25 cellular contexts compared by ENCODE assay signal in genomic region chr5:124477577-124477976, GRCh38.
DNase-seq lines count a peak whose midpoint lies in the region; ATAC-seq, FAIRE-seq and TF ChIP-seq lines count a peak whose summit lies in the region.
"Had no signal": no experiment of that assay in that cellular context is flagged by ENCODE, and none has a peak within 500 bp of the region (broad histone marks: within the 10 kb centered on the region; RNA-seq: fewer than 3 reads in every experiment).

No MANE protein-coding gene starts in this region.

- DNase-seq in cardiac muscle cell (ENCODE audit: low read depth in 1 of 2, low spot score in 1 of 2) = no peak
- DNase-seq in heart right ventricle = no peak
- peak; percentile 30 for DNase-seq in myocyte (ENCODE audit: low read depth)
- DNase-seq in NCI-H1436 treated with DMSO at 0.1 percent for 48 hours (lab: John Stamatoyannopoulos, UW) = no peak
- no peak for DNase-seq in DMS153 (lab: John Stamatoyannopoulos, UW)
- no peak for DNase-seq in CD8-positive, alpha-beta memory T cell
- DNase-seq: activated CD4-positive, alpha-beta T cell treated with anti-CD3 and anti-CD28 coated beads for 1 hour; activated naive CD8-positive, alpha-beta T cell treated with anti-CD3 and anti-CD28 coated beads for 36 hours; BE2C; COR-L47; cortex of kidney; kidney glomerular epithelial cell; NCI-H1105 treated with DMSO at 0.1 percent for 48 hours; NCI-H2107; NCI-H510A; stimulated activated CD4-positive, alpha-beta T cell treated with anti-CD3 and anti-CD28 coated beads, Interleukin-4, amount 100 ng/mL, for 24 hours; stimulated activated naive CD8-positive, alpha-beta T cell treated with anti-CD3 and anti-CD28 coated beads, Interleukin-15, amount 100 ng/mL, for 72 hours; T1000; upper lobe of left lung had no signal

- H3K27me3 Mint-ChIP-seq in CD8-positive, alpha-beta memory T cell = no peaks in the 10 kb centered on the region
- H3K27me3 Mint-ChIP-seq: activated naive CD8-positive, alpha-beta T cell treated with anti-CD3 and anti-CD28 coated beads for 36 hours; stimulated activated naive CD8-positive, alpha-beta T cell treated with anti-CD3 and anti-CD28 coated beads, Interleukin-15, amount 100 ng/mL, for 72 hours had no signal

- POLR2A ChIA-PET in CD8-positive, alpha-beta memory T cell (lab: Charles Lee) = no interaction called here

- no peaks in the 10 kb centered on the region for H3K36me3 Mint-ChIP-seq in CD8-positive, alpha-beta memory T cell
- H3K36me3 Mint-ChIP-seq: activated naive CD8-positive, alpha-beta T cell treated with anti-CD3 and anti-CD28 coated beads for 36 hours had no signal

- H3K27ac ChIP-seq in cardiac muscle cell = peak overlapping the region; percentile 42
- H3K27ac ChIP-seq in heart right ventricle = no peak overlapping the region
- no peak overlapping the region for H3K27ac ChIP-seq in CD8-positive, alpha-beta memory T cell (ENCODE audit: low read depth, low read length)
- H3K27ac ChIP-seq: body of pancreas, upper lobe of left lung had no signal

- no peak overlapping the region for H3K4me3 ChIP-seq in cardiac muscle cell
- H3K4me3 ChIP-seq in heart right ventricle = no peak overlapping the region
- no peak overlapping the region for H3K4me3 ChIP-seq in CD8-positive, alpha-beta memory T cell (ENCODE audit: low read length)
- H3K4me3 ChIP-seq: body of pancreas, smooth muscle cell, upper lobe of left lung had no signal

- H3K4me1 ChIP-seq in cardiac muscle cell (ENCODE audit: low read depth) = peaks cover 25% of the 10 kb centered on the region
- peaks cover 0 to 24% (median 5%) of the 10 kb centered on the region in 9 donors for H3K4me1 ChIP-seq in heart right ventricle
- no peaks in the 10 kb centered on the region for H3K4me1 ChIP-seq in CD8-positive, alpha-beta memory T cell (ENCODE audit: insufficient read depth, low read length)
- H3K4me1 ChIP-seq: BE2C, body of pancreas, upper lobe of left lung had no signal

- H3K4me1 Mint-ChIP-seq in CD8-positive, alpha-beta memory T cell = no peaks in the 10 kb centered on the region
- H3K4me1 Mint-ChIP-seq: activated naive CD8-positive, alpha-beta T cell treated with anti-CD3 and anti-CD28 coated beads for 36 hours; stimulated activated naive CD8-positive, alpha-beta T cell treated with anti-CD3 and anti-CD28 coated beads, Interleukin-15, amount 100 ng/mL, for 72 hours had no signal

- peak; percentile 83 for FAIRE-seq in endometrium (lab: Jason Lieb, UNC)

- no peaks in the 10 kb centered on the region for H3K36me3 ChIP-seq in cardiac muscle cell
- no peaks in the 10 kb centered on the region for H3K36me3 ChIP-seq in heart right ventricle
- no peaks in the 10 kb centered on the region for H3K36me3 ChIP-seq in CD8-positive, alpha-beta memory T cell (ENCODE audit: insufficient read depth, low read length)
- H3K36me3 ChIP-seq: BE2C, upper lobe of left lung had no signal

- peaks cover 0 to 7% (median 2%) of the 10 kb centered on the region in 5 donors for H3K9me3 Mint-ChIP-seq in CD8-positive, alpha-beta memory T cell
- H3K9me3 Mint-ChIP-seq: activated naive CD8-positive, alpha-beta T cell treated with anti-CD3 and anti-CD28 coated beads for 36 hours; activated T-helper 1 cell treated with anti-CD3 and anti-CD28 coated beads, Interleukin-12 subunit alpha, Interleukin-12 subunit beta, Interleukin-2, Interleukin-4 antibody, amounts not matched to agents 30 ng/mL and 10 ng/mL and 1 ng/mL, durations not matched to agents 14 hours and 24 hours and 36 hours; stimulated activated naive CD8-positive, alpha-beta T cell treated with anti-CD3 and anti-CD28 coated beads, Interleukin-15, amount 100 ng/mL, for 72 hours had no signal

- H3K27ac Mint-ChIP-seq in CD8-positive, alpha-beta memory T cell = no peak overlapping the region
- H3K27ac Mint-ChIP-seq: activated naive CD8-positive, alpha-beta T cell treated with anti-CD3 and anti-CD28 coated beads for 36 hours; activated T-helper 1 cell treated with anti-CD3 and anti-CD28 coated beads, Interleukin-12 subunit alpha, Interleukin-12 subunit beta, Interleukin-2, Interleukin-4 antibody, amounts not matched to agents 30 ng/mL and 10 ng/mL and 1 ng/mL, durations not matched to agents 14 hours and 24 hours and 36 hours; stimulated activated naive CD8-positive, alpha-beta T cell treated with anti-CD3 and anti-CD28 coated beads, Interleukin-15, amount 100 ng/mL, for 72 hours had no signal

- ATAC-seq in heart right ventricle (no peak), GM21576 (IDR thresholded peaks at IDR 0.05; ENCODE audit: unreplicated experiment) (no peak)
- ATAC-seq: body of pancreas; stimulated activated naive CD8-positive, alpha-beta T cell treated with anti-CD3 and anti-CD28 coated beads, Interleukin-15, amount 100 ng/mL, for 72 hours had no signal

- H3K4me3 Mint-ChIP-seq in CD8-positive, alpha-beta memory T cell = no peak overlapping the region
- H3K4me3 Mint-ChIP-seq: activated naive CD8-positive, alpha-beta T cell treated with anti-CD3 and anti-CD28 coated beads for 36 hours; activated T-helper 1 cell treated with anti-CD3 and anti-CD28 coated beads, Interleukin-12 subunit alpha, Interleukin-12 subunit beta, Interleukin-2, Interleukin-4 antibody, amounts not matched to agents 30 ng/mL and 10 ng/mL and 1 ng/mL, durations not matched to agents 14 hours and 24 hours and 36 hours; neural crest cell; stimulated activated naive CD8-positive, alpha-beta T cell treated with anti-CD3 and anti-CD28 coated beads, Interleukin-15, amount 100 ng/mL, for 72 hours had no signal

- CTCF ChIA-PET in CD8-positive, alpha-beta memory T cell (lab: Charles Lee) = no interaction called here

- intact Hi-C loops in heart right ventricle (cut with DNase I) = no loop called here

- H3K27me3 ChIP-seq in cardiac muscle cell (no peaks in the 10 kb centered on the region), heart right ventricle (no peaks in the 10 kb centered on the region)
- H3K27me3 ChIP-seq in CD8-positive, alpha-beta memory T cell (ENCODE audit: insufficient read depth, low read length, poor library complexity, severe bottlenecking) = no peaks in the 10 kb centered on the region
- H3K27me3 ChIP-seq: BE2C, body of pancreas, upper lobe of left lung had no signal

- H3K9me3 ChIP-seq in cardiac muscle cell (ENCODE audit: low read depth) = no peaks in the 10 kb centered on the region
- no peaks in the 10 kb centered on the region for H3K9me3 ChIP-seq in heart right ventricle
- H3K9me3 ChIP-seq in CD8-positive, alpha-beta memory T cell (ENCODE audit: low read length) = no peaks in the 10 kb centered on the region
- H3K9me3 ChIP-seq: BE2C, body of pancreas, upper lobe of left lung had no signal

- WGBS in heart right ventricle, 2 donors = 50 to 59% methylated on average over 2 of the region's 2 CpGs

- no peak for TF ChIP-seq CTCF in cardiac muscle cell (IDR thresholded peaks at IDR 0.05; ENCODE audit: low read depth, low read length)
- TF ChIP-seq CTCF in heart right ventricle (IDR thresholded peaks at IDR 0.05) = no peak
